Comparison of ENCODE assay signal across 9 cellular contexts in the genomic region with DNA sequence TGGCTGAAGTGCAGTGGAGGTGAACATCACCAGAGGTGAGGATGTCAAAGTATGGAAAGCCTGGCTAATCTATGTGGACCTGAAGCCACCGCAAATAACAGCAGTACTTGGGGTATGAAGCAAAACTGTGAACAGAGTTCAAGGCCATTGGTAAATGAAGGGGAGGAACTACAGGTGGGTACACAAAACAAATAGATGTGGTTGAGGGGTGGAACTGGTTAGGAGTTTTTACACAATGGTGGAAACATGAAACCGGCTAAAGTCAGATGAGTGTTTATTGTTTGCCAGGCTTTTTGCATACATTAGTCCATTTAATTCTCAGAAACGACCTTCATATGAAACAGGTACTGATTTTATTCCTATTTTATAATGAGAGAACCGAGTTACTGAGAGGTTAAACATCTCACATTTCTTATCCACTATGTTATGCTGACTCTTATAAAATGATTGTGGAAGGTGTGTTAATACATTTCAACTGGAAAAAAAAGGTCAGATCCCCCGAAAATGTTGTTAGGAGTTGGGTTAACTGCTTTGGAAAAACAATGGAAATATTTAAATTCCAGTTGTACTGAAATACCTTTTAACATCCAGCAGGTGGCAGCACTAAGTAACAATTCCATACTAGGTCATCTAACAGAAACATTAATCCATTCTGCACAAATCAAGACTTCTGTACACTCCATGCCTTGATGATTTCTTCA. TPM values are rescaled to one million over a fixed set of nuclear protein-coding genes. Genes with fewer than 3 reads are reported as not detected.
DNase-seq lines count a peak whose midpoint lies in the region; ATAC-seq, FAIRE-seq and TF ChIP-seq lines count a peak whose summit lies in the region.
"Had no signal": no experiment of that assay in that cellular context is flagged by ENCODE, and none has a peak within 500 bp of the region (broad histone marks: within the 10 kb centered on the region; RNA-seq: fewer than 3 reads in every experiment).

No MANE protein-coding gene starts in this region.

- H3K27me3 ChIP-seq in CD4-positive, CD25-positive, alpha-beta regulatory T cell (ENCODE audit: control insufficient read depth, insufficient read depth, low read length): no peaks in the 10 kb centered on the region
- no peaks in the 10 kb centered on the region for H3K27me3 ChIP-seq in GM12878 (replicated peaks in 1 of 2; ENCODE audit: control insufficient read depth in 2 of 2, insufficient read depth in 2 of 2, low read length in 1 of 2)

- H3K4me3 Mint-ChIP-seq in CD4-positive, CD25-positive, alpha-beta regulatory T cell: no peak overlapping the region
- H3K4me3 Mint-ChIP-seq: IgD-negative memory B cell had no signal

- no peaks in the 10 kb centered on the region for H3K79me2 ChIP-seq in GM12878 (ENCODE audit: control insufficient read depth, insufficient read depth, low read length)

- H4K20me1 ChIP-seq in GM12878 (ENCODE audit: control insufficient read depth, insufficient read depth): no peaks in the 10 kb centered on the region

- no peaks in the 10 kb centered on the region for H3K9me3 ChIP-seq in CD4-positive, CD25-positive, alpha-beta regulatory T cell (ENCODE audit: control insufficient read depth in 2 of 2, low read length in 2 of 2)
- no peaks in the 10 kb centered on the region for H3K9me3 ChIP-seq in GM12878 (replicated peaks; ENCODE audit: control insufficient read depth, insufficient read depth, low read length)

- peak in 2 of 3 donors; percentile 42 to 55 for DNase-seq in CD4-positive, CD25-positive, alpha-beta regulatory T cell
- DNase-seq in NCI-H2196 (lab: John Stamatoyannopoulos, UW; ENCODE audit: unreplicated experiment) (peak; percentile 23), GM12878 (ENCODE audit: low read depth, low spot score) (no peak), left lobe of liver (ENCODE audit: low spot score) (no peak), HuH-7.5 (ENCODE audit: low spot score) (no peak)

- intact Hi-C loops in GM12878 (cut with micrococcal nuclease; ENCODE audit: unreplicated experiment): loop anchor here (10.0 kb wide), 1 partner anchor 519 kb away; no protein-coding TSS in a partner anchor

- H3K27ac ChIP-seq in CD4-positive, CD25-positive, alpha-beta regulatory T cell (ENCODE audit: insufficient read depth, low read length, poor library complexity, severe bottlenecking): no peak overlapping the region
- no peak overlapping the region for H3K27ac ChIP-seq in GM12878 (ENCODE audit: control insufficient read depth, insufficient read depth)

- H3K4me1 Mint-ChIP-seq in CD4-positive, CD25-positive, alpha-beta regulatory T cell: peaks cover 5 to 17% (median 7%) of the 10 kb centered on the region in 4 donors

- H3K27ac Mint-ChIP-seq in CD4-positive, CD25-positive, alpha-beta regulatory T cell: peak overlapping the region; percentile 6 to 76 (median 39)
- H3K27ac Mint-ChIP-seq: IgD-negative memory B cell had no signal

- SMC1A ChIA-PET in GM12878 (lab: Charles Lee; ENCODE audit: uncharacterized antibody, unreplicated experiment): no interaction called here

- no peak overlapping the region for H3K4me2 ChIP-seq in GM12878 (ENCODE audit: control insufficient read depth, insufficient read depth)

- TF ChIP-seq RAD21 in GM12878 (IDR thresholded peaks at IDR 0.05; ENCODE audit: insufficient read depth, low read depth, low read length): peak; percentile 41; the same call in 1 of the 2 replicates

- peak in 1 of 2 donors; percentile 56 for ATAC-seq in CD4-positive, CD25-positive, alpha-beta regulatory T cell (ENCODE audit: low read depth in 2 of 2)
- peak; percentile 61 for ATAC-seq in GM18868 (IDR thresholded peaks at IDR 0.05; ENCODE audit: unreplicated experiment)
- peak; percentile 75 for ATAC-seq in GM12878
- ATAC-seq in left lobe of liver: peak; percentile 92
- no peak for ATAC-seq in HG03469 (IDR thresholded peaks at IDR 0.05; ENCODE audit: unreplicated experiment)
- no peak for ATAC-seq in GM18519 (IDR thresholded peaks at IDR 0.05; ENCODE audit: low FRiP score, unreplicated experiment)

- H3K9ac ChIP-seq in GM12878 (ENCODE audit: control insufficient read depth, insufficient read depth, low read length): no peak overlapping the region

- POLR2A ChIA-PET in GM12878 (lab: Charles Lee): no interaction called here

- TF ChIP-seq CTCF in GM12878 (IDR thresholded peaks at IDR 0.05 in 2 of 3, conservative IDR thresholded peaks at IDR 0.05 in 1 of 3; ENCODE audit: control insufficient read depth in 2 of 3, extremely low read depth in 1 of 3, insufficient read depth in 1 of 3, low read depth in 3 of 3, low read length in 3 of 3): peak; percentile 47 to 66 (median 53); a peak in 5 of 6 replicates

- 42% methylated on average over 5 of the region's 5 CpGs for WGBS in GM12878 (ENCODE audit: insufficient coverage, insufficient replicate concordance, low lambda C conversion rate, missing lambda C conversion rate)

- H3K4me1 ChIP-seq in CD4-positive, CD25-positive, alpha-beta regulatory T cell (ENCODE audit: control insufficient read depth, insufficient read depth, low read length, poor library complexity, severe bottlenecking): no peaks in the 10 kb centered on the region
- H3K4me1 ChIP-seq in GM12878 (ENCODE audit: control insufficient read depth, insufficient read depth, low read length): no peaks in the 10 kb centered on the region

- no peak overlapping the region for H2AFZ ChIP-seq in GM12878 (ENCODE audit: control insufficient read depth, low read depth, low read length)

- in situ Hi-C loops in GM12878 (cut with MboI): no loop called here

- peak; percentile 89 for FAIRE-seq in GM12878 (lab: Jason Lieb, UNC)

- RAD21 ChIA-PET in GM12878 (lab: Charles Lee; ENCODE audit: unreplicated experiment): no interaction called here

- peaks cover 0 to 1% (median 0%) of the 10 kb centered on the region in 7 donors for H3K9me3 Mint-ChIP-seq in CD4-positive, CD25-positive, alpha-beta regulatory T cell
- H3K9me3 Mint-ChIP-seq: IgD-negative memory B cell had no signal

- CTCF ChIA-PET in GM12878 (lab: Yijun Ruan, JAX): interaction anchor here (0.8 to 1.4 kb wide), 4 partner anchors 12 to 267 kb away, joined by 3 to 5 read pairs (median 4); no protein-coding TSS in a partner anchor

- H3K27me3 Mint-ChIP-seq in CD4-positive, CD25-positive, alpha-beta regulatory T cell: no peaks in the 10 kb centered on the region
- H3K27me3 Mint-ChIP-seq: IgD-negative memory B cell had no signal

- peaks cover 69% of the 10 kb centered on the region for H3K36me3 Mint-ChIP-seq in CD4-positive, CD25-positive, alpha-beta regulatory T cell

- BruUV-seq in GM12878 (replicated peaks; lab: Mats Ljungman, UMichigan): no TSS peak

- no peak for TF ChIP-seq POLR2A in GM12878 (IDR thresholded peaks at IDR 0.05; ENCODE audit: low read depth, low read length)

- peaks cover 54% of the 10 kb centered on the region for H3K36me3 ChIP-seq in CD4-positive, CD25-positive, alpha-beta regulatory T cell (ENCODE audit: control insufficient read depth, insufficient read depth, low read length)
- H3K36me3 ChIP-seq in GM12878 (ENCODE audit: control insufficient read depth in 2 of 2, insufficient read depth in 2 of 2, low read length in 1 of 2): peaks cover 7 to 14% of the 10 kb centered on the region in 2 experiments

- TF ChIP-seq EP300 in GM12878 (IDR thresholded peaks at IDR 0.05; ENCODE audit: borderline replicate concordance in 1 of 2, control insufficient read depth in 1 of 2, low read depth in 2 of 2, low read length in 2 of 2): no peak

- no peak overlapping the region for H3K4me3 ChIP-seq in CD4-positive, CD25-positive, alpha-beta regulatory T cell (ENCODE audit: low read depth, low read length)
- H3K4me3 ChIP-seq in GM12878: no peak overlapping the region

RNA-seq across cellular contexts. Expression of gene GTF2B, which starts 44.3 kb away (rescaled TPM):
- 73.6 TPM for total RNA-seq in CD4-positive, CD25-positive, alpha-beta regulatory T cell
- 10 to 100 TPM; 66.0 to 89.4 (median 76.0) TPM for polyA plus RNA-seq in CD4-positive, CD25-positive, alpha-beta regulatory T cell
- 17.1 and 17.9 TPM in 2 replicates for total RNA-seq in GM12878 (2013; cell fraction: nucleolus; rRNA removed)
- total RNA-seq in GM12878 (2014; rRNA removed) (48.9 and 58.7 TPM in 2 replicates), GM12878 (2014; rRNA removed; fragmentation: Illumina TruSeq; extraction: Trizol) (67.2 and 69.0 TPM in 2 replicates), GM12878 (2021) (27.9 and 28.9 TPM in 2 replicates), left lobe of liver (9.7 TPM)
- polyA plus RNA-seq in GM12878 (2011; ENCODE audit: low read depth): 22.8 TPM
- polyA plus RNA-seq in GM12878 (2011; rRNA removed) (61.9 and 82.5 TPM in 2 replicates), GM12878 (2014; fragmentation: Illumina TruSeq; extraction: Trizol) (61.1 and 85.9 TPM in 2 replicates), GM12878 (2014; fragmentation: Nextera tagmentation; extraction: Ambion mirVana) (10 to 100 TPM; 71.0 to 79.7 TPM), GM12878 (2014; rRNA removed) (44.7 and 52.3 TPM in 2 replicates), GM12878 (2016; fragmentation: Nextera tagmentation; extraction: Ambion mirVana) (10 to 100 TPM; 56.1 to 57.9 TPM)
- 27.1 and 31.4 TPM in 2 replicates for polyA plus RNA-seq in GM12878 (2011; cell fraction: cytosol; rRNA removed)
- 22.0 and 24.9 TPM in 2 replicates for polyA plus RNA-seq in GM12878 (2011; cell fraction: nucleus; rRNA removed)
- polyA plus RNA-seq in GM12878 (2012): 33.5 and 35.2 TPM in 2 replicates
- polyA minus RNA-seq in GM12878 (2011; rRNA and poly(A)+ RNA removed): 29.0 and 44.0 TPM in 2 replicates
- polyA minus RNA-seq in GM12878 (2011; cell fraction: cytosol; rRNA and poly(A)+ RNA removed): 15.2 and 18.5 TPM in 2 replicates
- polyA minus RNA-seq in GM12878 (2011; cell fraction: nucleus; rRNA and poly(A)+ RNA removed): 11.2 and 17.1 TPM in 2 replicates

RNA-seq across cellular contexts. Expression of gene KYAT3, which starts 56.8 kb away (rescaled TPM):
- total RNA-seq in CD4-positive, CD25-positive, alpha-beta regulatory T cell: 16.5 TPM
- 10 to 100 TPM; 20.4 to 32.0 (median 24.4) TPM for polyA plus RNA-seq in CD4-positive, CD25-positive, alpha-beta regulatory T cell
- total RNA-seq in GM12878 (2013; cell fraction: nucleolus; rRNA removed): 20.3 and 23.6 TPM in 2 replicates
- total RNA-seq in GM12878 (2014; rRNA removed): 16.9 and 17.1 TPM in 2 replicates
- total RNA-seq in GM12878 (2014; rRNA removed; fragmentation: Illumina TruSeq; extraction: Trizol): 24.4 and 25.3 TPM in 2 replicates
- 27.8 and 28.2 TPM in 2 replicates for total RNA-seq in GM12878 (2021)
- 17.2 TPM for polyA plus RNA-seq in GM12878 (2011; ENCODE audit: low read depth)
- polyA plus RNA-seq in GM12878 (2011; rRNA removed): 29.9 and 53.8 TPM in 2 replicates
- 12.7 and 18.9 TPM in 2 replicates for polyA plus RNA-seq in GM12878 (2011; cell fraction: cytosol; rRNA removed)
- polyA plus RNA-seq in GM12878 (2011; cell fraction: nucleus; rRNA removed): 24.1 and 28.2 TPM in 2 replicates
- polyA plus RNA-seq in GM12878 (2012): 29.3 and 34.1 TPM in 2 replicates
- polyA plus RNA-seq in GM12878 (2014; fragmentation: Illumina TruSeq; extraction: Trizol): 35.4 and 46.5 TPM in 2 replicates
- polyA plus RNA-seq in GM12878 (2014; fragmentation: Nextera tagmentation; extraction: Ambion mirVana): 10 to 100 TPM; 18.9 to 21.8 TPM
- polyA plus RNA-seq in GM12878 (2014; rRNA removed): 20.4 and 24.1 TPM in 2 replicates
- 10 to 100 TPM; 25.9 to 27.5 TPM for polyA plus RNA-seq in GM12878 (2016; fragmentation: Nextera tagmentation; extraction: Ambion mirVana)
- 16.3 and 25.2 TPM in 2 replicates for polyA minus RNA-seq in GM12878 (2011; rRNA and poly(A)+ RNA removed)
- polyA minus RNA-seq in GM12878 (2011; cell fraction: cytosol; rRNA and poly(A)+ RNA removed): 10.7 and 12.5 TPM in 2 replicates
- polyA minus RNA-seq in GM12878 (2011; cell fraction: nucleus; rRNA and poly(A)+ RNA removed): 6.3 and 8.2 TPM in 2 replicates
- total RNA-seq in left lobe of liver: 9.0 TPM

RNA-seq across cellular contexts. Expression of gene RBMXL1, which starts 56.8 kb away (rescaled TPM):
- 30.3 TPM for total RNA-seq in CD4-positive, CD25-positive, alpha-beta regulatory T cell
- 10 to 100 TPM; 10.6 to 14.0 (median 11.1) TPM for polyA plus RNA-seq in CD4-positive, CD25-positive, alpha-beta regulatory T cell
- 39.7 and 42.9 TPM in 2 replicates for total RNA-seq in GM12878 (2013; cell fraction: nucleolus; rRNA removed)
- total RNA-seq in GM12878 (2014; rRNA removed) (6.9 and 8.3 TPM in 2 replicates), GM12878 (2014; rRNA removed; fragmentation: Illumina TruSeq; extraction: Trizol) (9.7 and 10.4 TPM in 2 replicates), GM12878 (2021) (13.9 TPM in 2 replicates), left lobe of liver (7.6 TPM)
- 4.1 TPM for polyA plus RNA-seq in GM12878 (2011; ENCODE audit: low read depth)
- polyA plus RNA-seq in GM12878 (2011; rRNA removed) (6.5 and 7.4 TPM in 2 replicates), GM12878 (2014; fragmentation: Illumina TruSeq; extraction: Trizol) (9.2 and 11.8 TPM in 2 replicates), GM12878 (2014; fragmentation: Nextera tagmentation; extraction: Ambion mirVana) (1 to 10 TPM; 3.5 to 4.0 TPM), GM12878 (2014; rRNA removed) (3.8 and 4.4 TPM in 2 replicates), GM12878 (2016; fragmentation: Nextera tagmentation; extraction: Ambion mirVana) (1 to 10 TPM; 9.3 to 10.0 TPM)
- polyA plus RNA-seq in GM12878 (2011; cell fraction: cytosol; rRNA removed): 2.9 and 3.5 TPM in 2 replicates
- 5.2 and 6.4 TPM in 2 replicates for polyA plus RNA-seq in GM12878 (2011; cell fraction: nucleus; rRNA removed)
- 6.3 and 7.0 TPM in 2 replicates for polyA plus RNA-seq in GM12878 (2012)
- polyA minus RNA-seq in GM12878 (2011; rRNA and poly(A)+ RNA removed): 9.2 and 12.8 TPM in 2 replicates
- 2.9 and 3.7 TPM in 2 replicates for polyA minus RNA-seq in GM12878 (2011; cell fraction: cytosol; rRNA and poly(A)+ RNA removed)
- 9.3 and 16.5 TPM in 2 replicates for polyA minus RNA-seq in GM12878 (2011; cell fraction: nucleus; rRNA and poly(A)+ RNA removed)

Comparison
In these comparisons a context has a peak if more than half of its experiments do, and no peak if none do; other contexts are left out.
1. ATAC-seq: peak in GM18868 (single experiment), GM12878 (single experiment) and left lobe of liver (single experiment); none in HG03469 (single experiment) and GM18519 (single experiment).
2. DNase-seq: peak in CD4-positive, CD25-positive, alpha-beta regulatory T cell (2 of 3) and NCI-H2196 (single experiment); none in GM12878 (single experiment), left lobe of liver (single experiment) and HuH-7.5 (single experiment).